Comparison of ENCODE assay signal across 31 cellular contexts in genomic region chr7:4037877-4038276, GRCh38.
"Had no signal": no experiment of that assay in that cellular context is flagged by ENCODE, and none has a peak within 500 bp of the region (broad histone marks: within the 10 kb centered on the region; RNA-seq: fewer than 3 reads in every experiment).

No MANE protein-coding gene starts in this region.

- H3K27me3 ChIP-seq: colonic mucosa, foreskin keratinocyte, gastroesophageal sphincter, heart left ventricle, hepatocyte, left lung, neural progenitor cell, ovary, right lobe of liver, stomach, testis, tibial artery had no signal

- ATAC-seq: esophagus mucosa; foreskin keratinocyte; gastroesophageal sphincter; heart left ventricle; left cardiac atrium; left lung; naive thymus-derived CD4-positive, alpha-beta T cell; psoas muscle; right lobe of liver had no signal

- H3K27me3 Mint-ChIP-seq: dendritic cell treated with granulocyte-macrophage colony-stimulating factor and Interleukin-4, amounts not matched to agents 40 ng/mL and 50 ng/mL, for 4 days had no signal

- H3K36me3 ChIP-seq: colonic mucosa, gastroesophageal sphincter, heart left ventricle, left lung, neural progenitor cell, ovary, right lobe of liver, stomach had no signal

- H3K9me3 Mint-ChIP-seq: dendritic cell treated with granulocyte-macrophage colony-stimulating factor and Interleukin-4, amounts not matched to agents 40 ng/mL and 50 ng/mL, for 4 days; endodermal cell; naive thymus-derived CD4-positive, alpha-beta T cell; nephron; neural progenitor cell; type B pancreatic cell had no signal

- H3K4me2 ChIP-seq: hepatocyte, neural progenitor cell had no signal

- H3K27ac ChIP-seq: colonic mucosa, epithelial cell of prostate, foreskin keratinocyte, gastroesophageal sphincter, heart left ventricle, hepatocyte, left lung, neural progenitor cell, ovary, psoas muscle, right lobe of liver, stomach, testis, tibial artery had no signal

- H3K9me3 ChIP-seq: colonic mucosa, gastroesophageal sphincter, heart left ventricle, left lung, ovary, psoas muscle, right lobe of liver, stomach, testis, tibial artery had no signal

- H3K27ac Mint-ChIP-seq: dendritic cell treated with granulocyte-macrophage colony-stimulating factor and Interleukin-4, amounts not matched to agents 40 ng/mL and 50 ng/mL, for 4 days; endodermal cell; naive thymus-derived CD4-positive, alpha-beta T cell; nephron; neural progenitor cell; type B pancreatic cell had no signal

- FAIRE-seq: small intestine had no signal

- H3K9ac ChIP-seq: neural progenitor cell had no signal

- H3K4me3 ChIP-seq: colonic mucosa, gastroesophageal sphincter, heart left ventricle, hepatocyte, left lung, neural progenitor cell, ovary, psoas muscle, right lobe of liver, stomach, testis, tibial artery had no signal

- DNase-seq: colonic mucosa; effector CD8-positive, alpha-beta T cell; foreskin keratinocyte; heart left ventricle; left cardiac atrium; left lung; mammary epithelial cell; mesendoderm; midbrain; naive thymus-derived CD4-positive, alpha-beta T cell; nucleus accumbens; ovary; psoas muscle; right lobe of liver; small intestine; stimulated activated CD4-positive, alpha-beta T cell treated with anti-CD3 and anti-CD28 coated beads, Interleukin-15, amount 100 ng/mL, for 24 hours; stimulated activated CD4-positive, alpha-beta T cell treated with anti-CD3 and anti-CD28 coated beads, Interleukin-4, amount 100 ng/mL, for 1 hour; stimulated activated CD8-positive, alpha-beta memory T cell treated with anti-CD3 and anti-CD28 coated beads, Interleukin-4, amount 100 ng/mL, for 48 hours; stimulated activated naive CD4-positive, alpha-beta T cell treated with Interleukin-2 at 50 U/mL for 16 hours; stomach; testis; tibial artery had no signal

- H3K4me3 Mint-ChIP-seq: dendritic cell treated with granulocyte-macrophage colony-stimulating factor and Interleukin-4, amounts not matched to agents 40 ng/mL and 50 ng/mL, for 4 days; endodermal cell; naive thymus-derived CD4-positive, alpha-beta T cell; nephron; neural progenitor cell; type B pancreatic cell had no signal

- H3K36me3 Mint-ChIP-seq: naive thymus-derived CD4-positive, alpha-beta T cell; type B pancreatic cell had no signal

- H3K4me1 ChIP-seq: colonic mucosa, foreskin keratinocyte, gastroesophageal sphincter, heart left ventricle, left lung, psoas muscle, right lobe of liver, stomach, testis, tibial artery had no signal
